ENCODE assay signal across 8 cellular contexts in the genomic region with DNA sequence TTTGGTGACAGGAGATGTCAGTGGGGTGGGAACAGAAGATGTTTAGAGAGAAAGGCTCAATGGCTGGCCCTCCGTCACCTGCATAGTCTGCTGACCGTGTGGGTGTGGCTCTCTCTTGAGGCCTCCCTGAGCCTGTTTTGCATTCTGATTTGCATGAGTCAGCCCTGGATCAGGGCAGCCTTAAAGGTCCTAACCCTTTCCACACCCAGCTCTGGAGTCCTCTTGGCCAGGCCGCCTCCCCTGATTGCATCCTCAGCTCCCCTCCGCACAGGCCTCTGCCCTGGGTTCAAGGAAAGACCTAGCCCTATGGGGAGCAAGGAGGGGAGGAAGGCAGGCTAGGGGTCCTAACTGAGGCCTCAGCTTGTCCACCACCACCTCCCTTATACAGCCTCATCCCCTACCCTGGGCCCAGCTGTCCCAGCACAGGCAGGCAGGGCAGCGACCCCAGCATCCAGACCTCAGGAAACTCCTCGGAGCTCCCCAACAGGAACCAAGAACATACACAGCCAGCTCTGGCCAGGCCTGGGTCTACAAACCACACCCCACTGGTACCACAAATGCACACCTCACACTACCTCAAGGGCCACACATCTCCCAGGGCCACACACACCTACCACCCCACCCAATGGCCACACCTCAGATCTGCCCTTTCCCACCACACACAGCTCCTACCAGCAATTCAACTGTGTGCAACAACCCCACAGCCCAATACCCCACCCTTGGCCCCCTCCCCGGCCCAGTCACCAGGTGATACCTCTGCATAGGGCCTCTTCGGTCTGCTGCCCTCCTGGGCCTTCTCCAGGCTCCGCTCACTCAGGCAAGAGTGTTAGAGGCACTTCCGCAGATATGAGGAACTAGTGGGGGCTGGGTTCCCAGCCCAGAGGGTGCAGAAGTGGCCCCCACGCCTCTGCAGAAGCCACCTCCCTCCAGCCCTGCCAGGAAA. TPM values are rescaled to one million over a fixed set of nuclear protein-coding genes. Genes with fewer than 3 reads are reported as not detected.
DNase-seq lines count a peak whose midpoint lies in the region; ATAC-seq and TF ChIP-seq lines count a peak whose summit lies in the region.

No MANE protein-coding gene starts in this region.

- no peaks in the 10 kb centered on the region for H3K9me3 ChIP-seq in adrenal gland (replicated peaks in 1 of 3)
- H3K9me3 ChIP-seq in mucosa of stomach (ENCODE audit: control insufficient read depth, low read length) = no peaks in the 10 kb centered on the region

- H3K9ac ChIP-seq in mucosa of stomach (ENCODE audit: low read length) = peak overlapping the region; percentile 35

- CTCF ChIA-PET in activated CD4-positive, alpha-beta T cell treated with anti-CD3 and anti-CD28 coated beads, Interleukin-2, amount 10 ng/mL, durations not matched to agents 7 days and 5 days (lab: Charles Lee) = interaction anchor here (1.1 to 5.8 kb wide), 5 partner anchors 9 to 404 kb away, joined by 3 to 36 read pairs (median 3); partner anchors contain the start of gene FCHSD2

- H3K27me3 Mint-ChIP-seq in activated CD4-positive, alpha-beta T cell treated with anti-CD3 and anti-CD28 coated beads, Interleukin-2, amount 10 ng/mL, durations not matched to agents 7 days and 5 days = no peaks in the 10 kb centered on the region

- peak overlapping the region; percentile 99 for H3K27ac Mint-ChIP-seq in activated CD4-positive, alpha-beta T cell treated with anti-CD3 and anti-CD28 coated beads, Interleukin-2, amount 10 ng/mL, durations not matched to agents 7 days and 5 days

- no peak for TF ChIP-seq CTCF in adrenal gland (IDR thresholded peaks at IDR 0.05)

- WGBS in adrenal gland, 4 donors = 75 to 85% (median 82%) methylated on average over 7 to 11 of the region's 11 CpGs

- POLR2A ChIA-PET in activated CD4-positive, alpha-beta T cell treated with anti-CD3 and anti-CD28 coated beads, Interleukin-2, amount 10 ng/mL, durations not matched to agents 7 days and 5 days (lab: Charles Lee) = interaction anchor here (0.7 kb wide), 1 partner anchor 400 kb away, joined by 5 read pairs; no protein-coding TSS in a partner anchor

- H3K27me3 ChIP-seq in adrenal gland (no peaks in the 10 kb centered on the region), mucosa of stomach (ENCODE audit: control insufficient read depth, insufficient read depth, low read length) (no peaks in the 10 kb centered on the region)

- no peak overlapping the region for H3K4me3 Mint-ChIP-seq in activated CD4-positive, alpha-beta T cell treated with anti-CD3 and anti-CD28 coated beads, Interleukin-2, amount 10 ng/mL, durations not matched to agents 7 days and 5 days

- no peak for DNase-seq in activated CD4-positive, alpha-beta T cell treated with anti-CD3 and anti-CD28 coated beads, Interleukin-2, amount 10 ng/mL, durations not matched to agents 7 days and 5 days
- no peak for DNase-seq in activated CD4-positive, alpha-beta T cell treated with anti-CD3 and anti-CD28 coated beads, Interleukin-2, amount 50 U/mL, for 4 hours
- peak; percentile 61 for DNase-seq in HPDE6-E6E7 (ENCODE audit: extremely low spot score)
- DNase-seq in adrenal gland = peak in 3 of 7 donors; percentile 45 to 61 (median 48)
- no peak for DNase-seq in occipital lobe (lab: John Stamatoyannopoulos, UW)
- no peak for DNase-seq in putamen (ENCODE audit: low spot score)

- H3K4me3 ChIP-seq in adrenal gland = peak overlapping the region in 1 of 4 donors; percentile 5
- no peak overlapping the region for H3K4me3 ChIP-seq in mucosa of stomach (ENCODE audit: low read length)

- H3K36me3 Mint-ChIP-seq in activated CD4-positive, alpha-beta T cell treated with anti-CD3 and anti-CD28 coated beads, Interleukin-2, amount 10 ng/mL, durations not matched to agents 7 days and 5 days (ENCODE audit: low read depth) = peaks cover 10% of the 10 kb centered on the region

- no peak for ATAC-seq in GM18502 (IDR thresholded peaks at IDR 0.05; ENCODE audit: poor library complexity, unreplicated experiment)

- no peaks in the 10 kb centered on the region for H3K9me3 Mint-ChIP-seq in activated CD4-positive, alpha-beta T cell treated with anti-CD3 and anti-CD28 coated beads, Interleukin-2, amount 10 ng/mL, durations not matched to agents 7 days and 5 days

- intact Hi-C loops in adrenal gland (cut with DNase I) = no loop called here

- H3K4me1 Mint-ChIP-seq in activated CD4-positive, alpha-beta T cell treated with anti-CD3 and anti-CD28 coated beads, Interleukin-2, amount 10 ng/mL, durations not matched to agents 7 days and 5 days = peaks cover 69% of the 10 kb centered on the region

- no peak for TF ChIP-seq POLR2A in adrenal gland (IDR thresholded peaks at IDR 0.05)

- H3K36me3 ChIP-seq in adrenal gland (replicated peaks in 1 of 2) (no peaks in the 10 kb centered on the region), mucosa of stomach (ENCODE audit: control insufficient read depth, insufficient read depth, low read length) (no peaks in the 10 kb centered on the region)

- H3K27ac ChIP-seq in adrenal gland = peak overlapping the region in 4 of 5 donors; percentile 56 to 79 (median 76)

- H3K4me1 ChIP-seq in adrenal gland (replicated peaks in 1 of 2) (peaks cover 53 to 76% of the 10 kb centered on the region in 2 donors), mucosa of stomach (ENCODE audit: control insufficient read depth, insufficient read depth, low read length) (peaks cover 16% of the 10 kb centered on the region)

RNA-seq across cellular contexts. Expression of gene ARAP1, which starts 13.7 kb away (rescaled TPM):
- 100 to 1,000 TPM in 1 of 2 experiments, 10 to 100 TPM in 1; 83.6 to 101 TPM for total RNA-seq in activated CD4-positive, alpha-beta T cell treated with anti-CD3 and anti-CD28 coated beads, Interleukin-2, amount 10 ng/mL, durations not matched to agents 7 days and 5 days
- total RNA-seq in adrenal gland (100 to 1,000 TPM; 103 to 216 (median 153) TPM), occipital lobe (19.3 TPM)
- 100 to 1,000 TPM in 2 of 3 donors, 10 to 100 TPM in 1; 30.0 to 217 (median 150) TPM for polyA plus RNA-seq in adrenal gland

RNA-seq across cellular contexts. Expression of gene STARD10, which starts 55.4 kb away (rescaled TPM):
- total RNA-seq in activated CD4-positive, alpha-beta T cell treated with anti-CD3 and anti-CD28 coated beads, Interleukin-2, amount 10 ng/mL, durations not matched to agents 7 days and 5 days = 1 to 10 TPM; 4.5 to 6.4 TPM
- 100 to 1,000 TPM; 190 to 425 (median 350) TPM for total RNA-seq in adrenal gland
- polyA plus RNA-seq in adrenal gland = 100 to 1,000 TPM; 261 to 668 (median 513) TPM
- total RNA-seq in occipital lobe = 20.4 TPM
